24 cellular contexts compared by ENCODE assay signal in genomic region chr22:27628341-27628740, GRCh38.
DNase-seq lines count a peak whose midpoint lies in the region; ATAC-seq, FAIRE-seq and TF ChIP-seq lines count a peak whose summit lies in the region.
"Had no signal": no experiment of that assay in that cellular context is flagged by ENCODE, and none has a peak within 500 bp of the region (broad histone marks: within the 10 kb centered on the region; RNA-seq: fewer than 3 reads in every experiment).

No MANE protein-coding gene starts in this region.

- H3K9me3 ChIP-seq in PC-9 (ENCODE audit: insufficient read depth, low read depth) (no peaks in the 10 kb centered on the region; the same call in 1 of the 2 replicates), K562 (replicated peaks; ENCODE audit: control insufficient read depth, insufficient read depth, low read depth, low read length) (no peaks in the 10 kb centered on the region), neuronal stem cell (replicated peaks in 1 of 2; ENCODE audit: control insufficient read depth in 2 of 2, insufficient read depth in 1 of 2, low read depth in 1 of 2, low read length in 2 of 2) (peaks cover 0 to 3% of the 10 kb centered on the region in 2 donors), SK-N-SH (no peaks in the 10 kb centered on the region)
- H3K9me3 ChIP-seq: A549; BLaER1 treated with 17β-estradiol and CSF1 and Interleukin-3, amounts not matched to agents 10 nM and 100 nM; Caco-2 had no signal

- no peaks in the 10 kb centered on the region for H3K79me1 ChIP-seq in neuronal stem cell (ENCODE audit: low read depth, low read length)

- no peaks in the 10 kb centered on the region for H3K9me2 ChIP-seq in PC-9 (ENCODE audit: insufficient read depth)
- H3K9me2 ChIP-seq in SK-N-SH = no peaks in the 10 kb centered on the region

- FAIRE-seq in K562 (lab: Jason Lieb, UNC) = no peak
- FAIRE-seq: A549, D721Med, G401.6, GM12891, GM19239 had no signal

- H3K9ac ChIP-seq in K562 (ENCODE audit: insufficient read depth in 1 of 2, low read depth in 2 of 2, low read length in 2 of 2) (no peak overlapping the region), neuronal stem cell (ENCODE audit: low read depth, low read length, poor library complexity) (no peak overlapping the region), SK-N-SH (no peak overlapping the region)
- H3K9ac ChIP-seq: BLaER1 treated with 17β-estradiol and CSF1 and Interleukin-3, amounts not matched to agents 10 nM and 100 nM had no signal

- no peak overlapping the region for H2BK5ac ChIP-seq in neuronal stem cell (ENCODE audit: low read length)

- H3K4me1 Mint-ChIP-seq in type B pancreatic cell (ENCODE audit: unreplicated experiment) = peaks cover 33% of the 10 kb centered on the region
- H3K4me1 Mint-ChIP-seq in activated T-cell treated with anti-CD3 and anti-CD28 coated beads, Interleukin-2, amount 50 U/mL, for 72 hours (ENCODE audit: low read depth) = no peaks in the 10 kb centered on the region
- peaks cover 9% of the 10 kb centered on the region for H3K4me1 Mint-ChIP-seq in mesothelial cell of epicardium
- H3K4me1 Mint-ChIP-seq: B cell had no signal

- no peak overlapping the region for H4K91ac ChIP-seq in neuronal stem cell (ENCODE audit: low read depth, low read length, poor library complexity)

- no peak overlapping the region for H2BK120ac ChIP-seq in neuronal stem cell (ENCODE audit: low read depth, low read length)

- no peak for TF ChIP-seq CTCF in PC-9 (conservative IDR thresholded peaks at IDR 0.05)
- TF ChIP-seq CTCF in K562 (IDR thresholded peaks at IDR 0.05 in 2 of 3, conservative IDR thresholded peaks at IDR 0.05 in 1 of 3; ENCODE audit: insufficient read depth in 2 of 3, low read depth in 1 of 3, low read length in 3 of 3) = no peak
- no peak for TF ChIP-seq CTCF in type B pancreatic cell (conservative IDR thresholded peaks at IDR 0.05)
- no peak for TF ChIP-seq CTCF in SK-N-SH (IDR thresholded peaks at IDR 0.05)
- TF ChIP-seq CTCF in mesothelial cell of epicardium (IDR thresholded peaks at IDR 0.05; ENCODE audit: unreplicated experiment) = no peak

- H3K14ac ChIP-seq in neuronal stem cell (ENCODE audit: low read length) = no peak overlapping the region

- no peaks in the 10 kb centered on the region for H3K79me2 ChIP-seq in PC-9 (ENCODE audit: low read depth)
- H3K79me2 ChIP-seq in K562 (ENCODE audit: control insufficient read depth, insufficient read depth, low read length) = no peaks in the 10 kb centered on the region
- H3K79me2 ChIP-seq in SK-N-SH (ENCODE audit: insufficient read depth) = no peaks in the 10 kb centered on the region

- H3K4me3 ChIP-seq in PC-9 (no peak overlapping the region), K562 (no peak overlapping the region), neuronal stem cell (ENCODE audit: low read length in 2 of 2) (no peak overlapping the region), SK-N-SH (ENCODE audit: low read depth in 2 of 2, low read length in 1 of 2) (no peak overlapping the region)
- H3K4me3 ChIP-seq: A549; BLaER1 treated with 17β-estradiol and CSF1 and Interleukin-3, amounts not matched to agents 10 nM and 100 nM had no signal

- CTCF ChIA-PET in PC-9 (lab: Charles Lee) = no interaction called here
- CTCF ChIA-PET in K562 (lab: Yijun Ruan, JAX; ENCODE audit: low intra/inter-chr PET ratio) = no interaction called here
- CTCF ChIA-PET in SK-N-SH (lab: Yijun Ruan, JAX) = interaction anchor here (0.6 kb wide), 1 partner anchor 31 kb away, joined by 3 read pairs; no protein-coding TSS in a partner anchor

- no peak for DNase-seq in PC-9
- DNase-seq in K562 (ENCODE audit: extremely low read depth in 1 of 4, low spot score in 3 of 4) = no peak
- no peak for DNase-seq in neuronal stem cell (ENCODE audit: low spot score)
- no peak for DNase-seq in type B pancreatic cell (ENCODE audit: extremely low spot score, unreplicated experiment)
- DNase-seq in activated T-cell treated with anti-CD3 and anti-CD28 coated beads, Interleukin-2, amount 50 U/mL, for 72 hours = no peak
- DNase-seq in SK-N-SH = no peak
- DNase-seq in mesothelial cell of epicardium (ENCODE audit: low spot score in 2 of 2, unreplicated experiment in 2 of 2) = no peak
- DNase-seq: AML-193; Caco-2; Calu3; CD4-positive, alpha-beta T cell; CD8-positive, alpha-beta T cell; DMS79 treated with DMSO at 0.1 percent for 48 hours; GF-D8 had no signal

- H2BK12ac ChIP-seq in neuronal stem cell (ENCODE audit: low read length) = no peak overlapping the region

- intact Hi-C loops in PC-9 (cut with micrococcal nuclease; ENCODE audit: unreplicated experiment) (loop anchor here (10.0 kb wide), 1 partner anchor 96 kb away; no protein-coding TSS in a partner anchor), K562 (cut with micrococcal nuclease) (no loop called here)

- peaks cover 7% of the 10 kb centered on the region for H3K27me3 Mint-ChIP-seq in type B pancreatic cell
- H3K27me3 Mint-ChIP-seq in activated T-cell treated with anti-CD3 and anti-CD28 coated beads, Interleukin-2, amount 50 U/mL, for 72 hours (ENCODE audit: low read depth) = no peaks in the 10 kb centered on the region
- peaks cover 2% of the 10 kb centered on the region for H3K27me3 Mint-ChIP-seq in mesothelial cell of epicardium (ENCODE audit: low read depth)
- H3K27me3 Mint-ChIP-seq: B cell had no signal

- BruUV-seq in PC-9 (replicated peaks; lab: Mats Ljungman, UMichigan) (no TSS peak), K562 (replicated peaks; lab: Mats Ljungman, UMichigan) (no TSS peak)

- H2BK15ac ChIP-seq in neuronal stem cell (ENCODE audit: low read length) = no peak overlapping the region

- H3K4me1 ChIP-seq in PC-9 (replicated peaks; ENCODE audit: insufficient read depth) = peaks cover 27% of the 10 kb centered on the region
- H3K4me1 ChIP-seq in K562 (replicated peaks in 1 of 2; ENCODE audit: control insufficient read depth in 2 of 2, insufficient read depth in 2 of 2, low read length in 2 of 2) = peaks cover 0 to 8% of the 10 kb centered on the region in 2 experiments; a peak in 3 of 5 replicates
- peaks cover 15 to 18% of the 10 kb centered on the region in 2 donors for H3K4me1 ChIP-seq in neuronal stem cell (ENCODE audit: control insufficient read depth in 2 of 2, insufficient read depth in 1 of 2, low read depth in 1 of 2, low read length in 2 of 2)
- H3K4me1 ChIP-seq in SK-N-SH (ENCODE audit: control insufficient read depth in 1 of 2, insufficient read depth in 2 of 2, low read depth in 1 of 2, low read length in 1 of 2) = peaks cover 0 to 5% of the 10 kb centered on the region in 2 experiments; a peak in 1 of 4 replicates
- H3K4me1 ChIP-seq: A549 had no signal

- POLR2A ChIA-PET in PC-9 (lab: Charles Lee; ENCODE audit: unreplicated experiment) = no interaction called here
- POLR2A ChIA-PET in K562 (lab: Yijun Ruan, JAX) = interaction anchor here (0.7 to 1.0 kb wide), 2 partner anchors 7 to 14 kb away, joined by 3 read pairs; no protein-coding TSS in a partner anchor
- POLR2A ChIA-PET in SK-N-SH (lab: Yijun Ruan, JAX) = no interaction called here

- TF ChIP-seq EP300 in K562 (IDR thresholded peaks at IDR 0.05; ENCODE audit: low read length) (no peak), SK-N-SH (IDR thresholded peaks at IDR 0.05; ENCODE audit: borderline replicate concordance in 1 of 2, low read depth in 1 of 2, low read length in 1 of 2) (no peak)

- no peak overlapping the region for H3K4ac ChIP-seq in neuronal stem cell (ENCODE audit: low read length)

- H3K27ac ChIP-seq in PC-9 (no peak overlapping the region), K562 (ENCODE audit: extremely low read depth, low read depth, low read length) (no peak overlapping the region), neuronal stem cell (replicated peaks; ENCODE audit: low read length) (no peak overlapping the region), SK-N-SH (ENCODE audit: low read depth in 2 of 2, low read length in 1 of 2) (no peak overlapping the region)
- H3K27ac ChIP-seq: 22Rv1; A549; BLaER1 treated with 17β-estradiol and CSF1 and Interleukin-3, amounts not matched to agents 10 nM and 100 nM; C4-2B had no signal

- H3F3A ChIP-seq in PC-9 (ENCODE audit: insufficient read depth, low read depth) (peaks cover 32% of the 10 kb centered on the region; the same call in 1 of the 2 replicates), SK-N-SH (replicated peaks; ENCODE audit: insufficient read depth) (no peaks in the 10 kb centered on the region)

- H4K20me1 ChIP-seq in PC-9 (ENCODE audit: insufficient read depth) = no peaks in the 10 kb centered on the region
- H4K20me1 ChIP-seq in K562 (replicated peaks; ENCODE audit: control insufficient read depth, insufficient read depth, low read length) = no peaks in the 10 kb centered on the region; the same call in 1 of the 2 replicates
- no peaks in the 10 kb centered on the region for H4K20me1 ChIP-seq in SK-N-SH (ENCODE audit: insufficient read depth)
- H4K20me1 ChIP-seq: BLaER1 treated with 17β-estradiol and CSF1 and Interleukin-3, amounts not matched to agents 10 nM and 100 nM had no signal

- TF ChIP-seq POLR2A in K562 (conservative IDR thresholded peaks at IDR 0.05) = no peak

- H3K4me2 ChIP-seq in PC-9 (peak overlapping the region; percentile 48; the same call in 1 of the 2 replicates), K562 (ENCODE audit: insufficient read depth, low read length) (no peak overlapping the region), neuronal stem cell (ENCODE audit: insufficient read depth, low read length, poor library complexity, severe bottlenecking) (no peak overlapping the region), SK-N-SH (no peak overlapping the region)
- H3K4me2 ChIP-seq: A549; BLaER1 treated with 17β-estradiol and CSF1 and Interleukin-3, amounts not matched to agents 10 nM and 100 nM had no signal

- H3K36me3 ChIP-seq in PC-9 (ENCODE audit: low read depth) (no peaks in the 10 kb centered on the region), K562 (ENCODE audit: control insufficient read depth, insufficient read depth, low read length) (no peaks in the 10 kb centered on the region), neuronal stem cell (replicated peaks in 1 of 2; ENCODE audit: control insufficient read depth in 2 of 2, insufficient read depth in 2 of 2, low read length in 2 of 2) (no peaks in the 10 kb centered on the region), SK-N-SH (replicated peaks in 1 of 2; ENCODE audit: control insufficient read depth in 1 of 2, insufficient read depth in 2 of 2, low read length in 1 of 2) (no peaks in the 10 kb centered on the region)
- H3K36me3 ChIP-seq: BLaER1 treated with 17β-estradiol and CSF1 and Interleukin-3, amounts not matched to agents 10 nM and 100 nM had no signal

- H2AK5ac ChIP-seq in neuronal stem cell (ENCODE audit: low read depth, low read length) = no peak overlapping the region

- 14% methylated on average over 8 of the region's 8 CpGs for WGBS in K562 (ENCODE audit: insufficient coverage, low coverage, missing lambda C conversion rate)
- WGBS in neuronal stem cell (ENCODE audit: extremely low coverage in 2 of 2, insufficient read length in 2 of 2, insufficient replicate concordance in 1 of 2), 2 donors = no CpG with 5 or more reads among the region's 8 CpGs
- 75% methylated on average over 8 of the region's 8 CpGs for WGBS in SK-N-SH (ENCODE audit: low lambda C conversion rate)

- H3K18ac ChIP-seq in neuronal stem cell (ENCODE audit: low read length) = peak overlapping the region; percentile 55

- no peaks in the 10 kb centered on the region for H3K9me1 ChIP-seq in K562 (ENCODE audit: control insufficient read depth, insufficient read depth, low read length)

- peaks cover 3% of the 10 kb centered on the region for H3K36me3 Mint-ChIP-seq in type B pancreatic cell
- H3K36me3 Mint-ChIP-seq in activated T-cell treated with anti-CD3 and anti-CD28 coated beads, Interleukin-2, amount 50 U/mL, for 72 hours (ENCODE audit: insufficient read depth in 2 of 2) = no peaks in the 10 kb centered on the region
- H3K36me3 Mint-ChIP-seq in mesothelial cell of epicardium = peaks cover 4% of the 10 kb centered on the region
- H3K36me3 Mint-ChIP-seq: CD8-positive, alpha-beta T cell had no signal

- in situ Hi-C loops in K562 (cut with MboI) = no loop called here

- H2AFZ ChIP-seq in PC-9 (no peak overlapping the region), K562 (ENCODE audit: low read depth, low read length) (no peak overlapping the region), neuronal stem cell (ENCODE audit: low read length) (no peak overlapping the region), SK-N-SH (ENCODE audit: low read depth) (no peak overlapping the region)

- H3K9me3 Mint-ChIP-seq in type B pancreatic cell (peaks cover 5% of the 10 kb centered on the region), mesothelial cell of epicardium (peaks cover 5% of the 10 kb centered on the region)
- H3K9me3 Mint-ChIP-seq in activated T-cell treated with anti-CD3 and anti-CD28 coated beads, Interleukin-2, amount 50 U/mL, for 72 hours = peaks cover 2 to 4% of the 10 kb centered on the region in 2 donors
- H3K9me3 Mint-ChIP-seq: CD4-positive, alpha-beta T cell; CD8-positive, alpha-beta T cell had no signal

- no peak overlapping the region for H4K8ac ChIP-seq in neuronal stem cell (ENCODE audit: low read depth, low read length)

- H3K27me3 ChIP-seq in PC-9 (ENCODE audit: insufficient read depth, low read depth) (no peaks in the 10 kb centered on the region), K562 (ENCODE audit: control insufficient read depth in 2 of 2, insufficient read depth in 2 of 2, low read length in 2 of 2) (peaks cover 2 to 9% of the 10 kb centered on the region in 2 experiments; a peak in 2 of 5 replicates), neuronal stem cell (ENCODE audit: control insufficient read depth in 3 of 3, insufficient read depth in 3 of 3, low read depth in 1 of 3, low read length in 3 of 3) (no peaks in the 10 kb centered on the region), SK-N-SH (ENCODE audit: insufficient read depth) (no peaks in the 10 kb centered on the region)
- H3K27me3 ChIP-seq: BLaER1 treated with 17β-estradiol and CSF1 and Interleukin-3, amounts not matched to agents 10 nM and 100 nM had no signal

- ATAC-seq in K562 (no peak), HG03571 (IDR thresholded peaks at IDR 0.05; ENCODE audit: unreplicated experiment) (no peak)
- no peak for ATAC-seq in activated T-cell treated with anti-CD3 and anti-CD28 coated beads, Interleukin-2, amount 50 U/mL, for 72 hours (replicated peaks in 1 of 2)
- ATAC-seq: A549; CD8-positive, alpha-beta T cell had no signal

- TF ChIP-seq RAD21 in K562 (CRISPR knock-in tag; conservative IDR thresholded peaks at IDR 0.05 in 1 of 2, IDR thresholded peaks at IDR 0.05 in 1 of 2) (no peak), SK-N-SH (IDR thresholded peaks at IDR 0.05; ENCODE audit: low read length) (no peak)

- H3K4me3 Mint-ChIP-seq in type B pancreatic cell (no peak overlapping the region), mesothelial cell of epicardium (no peak overlapping the region)
- H3K4me3 Mint-ChIP-seq in activated T-cell treated with anti-CD3 and anti-CD28 coated beads, Interleukin-2, amount 50 U/mL, for 72 hours = no peak overlapping the region
- H3K4me3 Mint-ChIP-seq: B cell; CD4-positive, alpha-beta T cell; CD8-positive, alpha-beta T cell had no signal

- H3K23ac ChIP-seq in neuronal stem cell (ENCODE audit: low read depth, low read length, poor library complexity) = no peak overlapping the region

- H3K27ac Mint-ChIP-seq in type B pancreatic cell = peak overlapping the region; percentile 83
- no peak overlapping the region for H3K27ac Mint-ChIP-seq in activated T-cell treated with anti-CD3 and anti-CD28 coated beads, Interleukin-2, amount 50 U/mL, for 72 hours
- H3K27ac Mint-ChIP-seq in mesothelial cell of epicardium = no peak overlapping the region
- H3K27ac Mint-ChIP-seq: B cell; CD4-positive, alpha-beta T cell; CD8-positive, alpha-beta T cell had no signal
